In genomic region chr2:118065927-118066326, GRCh38 we compare ENCODE assay signal across 26 cellular contexts.
"Had no signal": no experiment of that assay in that cellular context is flagged by ENCODE, and none has a peak within 500 bp of the region (broad histone marks: within the 10 kb centered on the region; RNA-seq: fewer than 3 reads in every experiment).

No MANE protein-coding gene starts in this region.

- H3K36me3 Mint-ChIP-seq: activated CD8-positive, alpha-beta memory T cell treated with anti-CD3 and anti-CD28 coated beads, Interleukin-2, amount 10 ng/mL, durations not matched to agents 7 days and 5 days; activated naive CD4-positive, alpha-beta T cell treated with anti-CD3 and anti-CD28 coated beads, Interleukin-2, amount 50 U/mL, for 72 hours had no signal

- H3K27ac ChIP-seq: esophagus muscularis mucosa, foreskin keratinocyte, heart left ventricle, right atrium auricular region, spleen, stomach, thyroid gland, upper lobe of left lung had no signal

- H3K27me3 ChIP-seq: right atrium auricular region, thyroid gland, upper lobe of left lung had no signal

- H3K4me3 Mint-ChIP-seq: activated B cell treated with CpG ODN at 0.5 μM for 24 hours; activated CD4-positive, alpha-beta T cell treated with anti-CD3 and anti-CD28 coated beads for 36 hours; activated CD8-positive, alpha-beta memory T cell treated with anti-CD3 and anti-CD28 coated beads, Interleukin-2, amount 10 ng/mL, durations not matched to agents 7 days and 5 days; activated CD8-positive, alpha-beta T cell treated with anti-CD3 and anti-CD28 coated beads, Interleukin-2, amount 10 ng/mL, durations not matched to agents 7 days and 5 days; central memory CD8-positive, alpha-beta T cell; dendritic cell treated with granulocyte-macrophage colony-stimulating factor and Interleukin-4, amounts not matched to agents 40 ng/mL and 50 ng/mL, for 4 days; endodermal cell; neural crest cell had no signal

- H3K27ac Mint-ChIP-seq: activated B cell treated with CpG ODN at 0.5 μM for 24 hours; activated CD4-positive, alpha-beta T cell treated with anti-CD3 and anti-CD28 coated beads for 36 hours; activated CD8-positive, alpha-beta memory T cell treated with anti-CD3 and anti-CD28 coated beads, Interleukin-2, amount 10 ng/mL, durations not matched to agents 7 days and 5 days; activated CD8-positive, alpha-beta T cell treated with anti-CD3 and anti-CD28 coated beads, Interleukin-2, amount 10 ng/mL, durations not matched to agents 7 days and 5 days; activated naive CD4-positive, alpha-beta T cell treated with anti-CD3 and anti-CD28 coated beads, Interleukin-2, amount 50 U/mL, for 72 hours; activated T-helper 2 cell treated with anti-CD3 and anti-CD28 coated beads, Interferon-gamma antibody, Interleukin-2, Interleukin-4, amounts not matched to agents 10 μg/mL and 5 μg/mL and 100 μg/mL, durations not matched to agents 14 hours and 24 hours and 36 hours; dendritic cell treated with granulocyte-macrophage colony-stimulating factor and Interleukin-4, amounts not matched to agents 40 ng/mL and 50 ng/mL, for 4 days; endodermal cell; naive thymus-derived CD8-positive, alpha-beta T cell had no signal

- H3K9me3 Mint-ChIP-seq: activated B cell treated with CpG ODN at 0.5 μM for 24 hours; activated naive CD4-positive, alpha-beta T cell treated with anti-CD3 and anti-CD28 coated beads, Interleukin-2, amount 50 U/mL, for 72 hours; activated T-helper 2 cell treated with anti-CD3 and anti-CD28 coated beads, Interferon-gamma antibody, Interleukin-2, Interleukin-4, amounts not matched to agents 10 μg/mL and 5 μg/mL and 100 μg/mL, durations not matched to agents 14 hours and 24 hours and 36 hours; central memory CD8-positive, alpha-beta T cell; dendritic cell treated with granulocyte-macrophage colony-stimulating factor and Interleukin-4, amounts not matched to agents 40 ng/mL and 50 ng/mL, for 4 days; endodermal cell; naive thymus-derived CD8-positive, alpha-beta T cell; neural crest cell had no signal

- ATAC-seq: activated CD4-positive, alpha-beta T cell treated with anti-CD3 and anti-CD28 coated beads for 36 hours; activated CD8-positive, alpha-beta memory T cell treated with anti-CD3 and anti-CD28 coated beads, Interleukin-2, amount 10 ng/mL, durations not matched to agents 7 days and 5 days; activated CD8-positive, alpha-beta T cell treated with anti-CD3 and anti-CD28 coated beads, Interleukin-2, amount 10 ng/mL, durations not matched to agents 7 days and 5 days; activated naive CD4-positive, alpha-beta T cell treated with anti-CD3 and anti-CD28 coated beads, Interleukin-2, amount 50 U/mL, for 72 hours; foreskin keratinocyte; heart left ventricle; naive thymus-derived CD8-positive, alpha-beta T cell had no signal

- H3K36me3 ChIP-seq: esophagus muscularis mucosa, heart left ventricle, right atrium auricular region, spleen, stomach, thyroid gland, upper lobe of left lung had no signal

- FAIRE-seq: bronchial epithelial cell had no signal

- H3K4me1 ChIP-seq: esophagus muscularis mucosa, foreskin keratinocyte, right atrium auricular region, thyroid gland had no signal

- DNase-seq: activated B cell treated with CpG ODN at 0.5 μM for 24 hours; activated CD4-positive, alpha-beta T cell treated with anti-CD3 and anti-CD28 coated beads for 36 hours; activated CD8-positive, alpha-beta memory T cell treated with anti-CD3 and anti-CD28 coated beads, Interleukin-2, amount 10 ng/mL, durations not matched to agents 7 days and 5 days; activated CD8-positive, alpha-beta T cell treated with anti-CD3 and anti-CD28 coated beads, Interleukin-2, amount 10 ng/mL, durations not matched to agents 7 days and 5 days; activated naive CD4-positive, alpha-beta T cell; activated T-cell treated with anti-CD3 and anti-CD28 coated beads, Interleukin-2, amount 50 U/mL, for 48 hours; endodermal cell; foreskin keratinocyte; heart left ventricle; hypothalamus; midbrain; naive thymus-derived CD8-positive, alpha-beta T cell; spleen; stimulated activated CD4-positive, alpha-beta T cell treated with anti-CD3 and anti-CD28 coated beads, Interleukin-4, amount 100 ng/mL, for 1 hour; stomach; T-helper 2 cell; thyroid gland; upper lobe of left lung had no signal

- H3K4me1 Mint-ChIP-seq: central memory CD8-positive, alpha-beta T cell had no signal

- H3K4me3 ChIP-seq: esophagus muscularis mucosa, heart left ventricle, right atrium auricular region, spleen, stomach, thyroid gland, upper lobe of left lung had no signal

- H3K9me3 ChIP-seq: esophagus muscularis mucosa, heart left ventricle, right atrium auricular region, spleen, stomach, thyroid gland, upper lobe of left lung had no signal
